Comparison of ENCODE assay signal across 24 cellular contexts in the genomic region with DNA sequence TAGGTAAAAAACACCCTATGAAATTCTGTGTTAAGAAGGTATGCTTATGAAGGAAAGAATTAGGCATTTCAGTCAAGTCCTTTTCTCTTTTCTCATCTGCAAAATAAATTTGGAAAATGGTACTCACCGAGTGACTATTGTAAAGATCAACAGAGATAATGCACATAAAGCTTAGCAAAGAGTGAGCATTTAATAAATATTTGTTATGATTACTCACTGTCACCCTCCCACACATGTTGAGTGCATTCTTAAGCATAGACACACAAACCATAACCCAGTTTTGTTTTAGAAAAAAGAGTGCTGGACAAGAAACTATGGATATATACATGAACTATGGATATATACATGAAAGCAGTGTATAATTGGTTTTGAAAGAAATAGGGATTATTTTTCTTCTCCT. TPM values are rescaled to one million over a fixed set of nuclear protein-coding genes. Genes with fewer than 3 reads are reported as not detected.
"Had no signal": no experiment of that assay in that cellular context is flagged by ENCODE, and none has a peak within 500 bp of the region (broad histone marks: within the 10 kb centered on the region; RNA-seq: fewer than 3 reads in every experiment).

No MANE protein-coding gene starts in this region.

- H3K27ac Mint-ChIP-seq: activated B cell treated with CpG ODN at 0.5 μM for 24 hours; activated CD8-positive, alpha-beta T cell treated with anti-CD3 and anti-CD28 coated beads for 36 hours; activated T-helper 17 cell treated with anti-CD3 and anti-CD28 coated beads, Interleukin-2, amount 50 U/mL, for 72 hours; naive thymus-derived CD8-positive, alpha-beta T cell; T-helper 2 cell treated with Interferon-gamma antibody and Interleukin-4, amounts not matched to agents 5 μg/mL and 100 μg/mL, for 36 hours had no signal

- H3K4me3 ChIP-seq: breast epithelium, heart right ventricle, left lung, lower lobe of right lung, tibial nerve had no signal

- H3K27me3 Mint-ChIP-seq: activated B cell treated with CpG ODN at 0.5 μM for 24 hours; central memory CD8-positive, alpha-beta T cell had no signal

- H3K27ac ChIP-seq: breast epithelium, heart right ventricle, left lung, lower lobe of right lung, tibial nerve had no signal

- FAIRE-seq: colon had no signal

- H3K9me3 Mint-ChIP-seq: central memory CD8-positive, alpha-beta T cell; T-helper 2 cell treated with Interferon-gamma antibody and Interleukin-4, amounts not matched to agents 5 μg/mL and 100 μg/mL, for 36 hours had no signal

- ATAC-seq: activated CD8-positive, alpha-beta T cell treated with anti-CD3 and anti-CD28 coated beads for 36 hours; activated T-cell treated with anti-CD3 and anti-CD28 coated beads, Interleukin-2, amount 50 U/mL, for 4 hours; activated T-helper 17 cell treated with anti-CD3 and anti-CD28 coated beads, Interleukin-2, amount 50 U/mL, for 72 hours; heart right ventricle; left lung; lower lobe of right lung; naive thymus-derived CD8-positive, alpha-beta T cell; right cardiac atrium had no signal

- H3K36me3 Mint-ChIP-seq: naive thymus-derived CD8-positive, alpha-beta T cell had no signal

- DNase-seq: activated B cell treated with CpG ODN at 0.5 μM for 24 hours; activated CD4-positive, alpha-beta T cell treated with anti-CD3 and anti-CD28 coated beads, Interleukin-2, amount 50 U/mL, for 1 hour; activated CD8-positive, alpha-beta T cell treated with anti-CD3 and anti-CD28 coated beads for 36 hours; activated gamma-delta T cell treated with Interleukin-2 at 50 U/mL for 16 hours; activated naive CD4-positive, alpha-beta T cell treated with anti-CD3 and anti-CD28 coated beads, Interleukin-2, amount 50 U/mL, for 16 hours; activated T-cell treated with anti-CD3 and anti-CD28 coated beads, Interleukin-2, amount 50 U/mL, for 4 hours; effector memory CD4-positive, alpha-beta T cell; foreskin melanocyte; heart right ventricle; left lung; lower lobe of right lung; mesenchymal stem cell; naive thymus-derived CD8-positive, alpha-beta T cell; posterior cingulate gyrus; right cardiac atrium; stimulated activated CD4-positive, alpha-beta T cell treated with anti-CD3 and anti-CD28 coated beads, Interleukin-2, amount 100 ng/mL, for 48 hours; stimulated activated naive CD4-positive, alpha-beta T cell treated with Interleukin-2 at 50 U/mL for 16 hours had no signal

- H3K36me3 ChIP-seq: breast epithelium, heart right ventricle, left lung, lower lobe of right lung, tibial nerve had no signal

- H3K27me3 ChIP-seq: breast epithelium, heart right ventricle, left lung, tibial nerve had no signal

- H3K4me3 Mint-ChIP-seq: activated B cell treated with CpG ODN at 0.5 μM for 24 hours; activated CD8-positive, alpha-beta T cell treated with anti-CD3 and anti-CD28 coated beads for 36 hours; activated T-cell treated with anti-CD3 and anti-CD28 coated beads, Interleukin-2, amount 50 U/mL, for 4 hours; activated T-helper 17 cell treated with anti-CD3 and anti-CD28 coated beads, Interleukin-2, amount 50 U/mL, for 72 hours; central memory CD8-positive, alpha-beta T cell; naive thymus-derived CD8-positive, alpha-beta T cell; T-helper 2 cell treated with Interferon-gamma antibody and Interleukin-4, amounts not matched to agents 5 μg/mL and 100 μg/mL, for 36 hours had no signal

- H3K4me1 Mint-ChIP-seq: activated B cell treated with CpG ODN at 0.5 μM for 24 hours; activated T-helper 17 cell treated with anti-CD3 and anti-CD28 coated beads, Interleukin-2, amount 50 U/mL, for 72 hours; central memory CD8-positive, alpha-beta T cell; naive thymus-derived CD8-positive, alpha-beta T cell had no signal

- H3K9me3 ChIP-seq: breast epithelium, left lung, lower lobe of right lung, tibial nerve had no signal

- H3K4me1 ChIP-seq: breast epithelium, heart right ventricle, left lung, lower lobe of right lung, tibial nerve had no signal

RNA-seq across cellular contexts. Expression of gene PRLR, which starts 54.7 kb away (rescaled TPM):
- total RNA-seq: activated CD8-positive, alpha-beta T cell treated with anti-CD3 and anti-CD28 coated beads for 36 hours; activated T-helper 17 cell treated with anti-CD3 and anti-CD28 coated beads, Interleukin-2, amount 50 U/mL, for 72 hours; glomerular endothelial cell; naive thymus-derived CD8-positive, alpha-beta T cell had no signal
- polyA plus RNA-seq: naive thymus-derived CD8-positive, alpha-beta T cell had no signal
